In genomic region chr12:124567673-124568373, GRCh38 we compare ENCODE assay signal across 1 cellular context.
TF ChIP-seq lines count a peak whose summit lies in the region.

No MANE protein-coding gene starts in this region.

TF ChIP-seq in H1, 55 proteins besides CTCF, POLR2A, EP300 and RAD21:
- 0 out of 4 replicates have a peak, but pooled peaks of 1 of the 2 experiments have one; percentile 34 for TF ChIP-seq HDAC2 (IDR thresholded peaks at IDR 0.05; ENCODE audit: borderline replicate concordance in 1 of 2, low read depth in 2 of 2, low read length in 2 of 2)
- no peak for TF ChIP-seq JUND (IDR thresholded peaks at IDR 0.05; ENCODE audit: low read length)
- peak; percentile 28; the same call in 1 of the 2 replicates for TF ChIP-seq BACH1 (IDR thresholded peaks at IDR 0.05; ENCODE audit: low read length)
